Comparison of ENCODE assay signal across 8 cellular contexts in the genomic region with DNA sequence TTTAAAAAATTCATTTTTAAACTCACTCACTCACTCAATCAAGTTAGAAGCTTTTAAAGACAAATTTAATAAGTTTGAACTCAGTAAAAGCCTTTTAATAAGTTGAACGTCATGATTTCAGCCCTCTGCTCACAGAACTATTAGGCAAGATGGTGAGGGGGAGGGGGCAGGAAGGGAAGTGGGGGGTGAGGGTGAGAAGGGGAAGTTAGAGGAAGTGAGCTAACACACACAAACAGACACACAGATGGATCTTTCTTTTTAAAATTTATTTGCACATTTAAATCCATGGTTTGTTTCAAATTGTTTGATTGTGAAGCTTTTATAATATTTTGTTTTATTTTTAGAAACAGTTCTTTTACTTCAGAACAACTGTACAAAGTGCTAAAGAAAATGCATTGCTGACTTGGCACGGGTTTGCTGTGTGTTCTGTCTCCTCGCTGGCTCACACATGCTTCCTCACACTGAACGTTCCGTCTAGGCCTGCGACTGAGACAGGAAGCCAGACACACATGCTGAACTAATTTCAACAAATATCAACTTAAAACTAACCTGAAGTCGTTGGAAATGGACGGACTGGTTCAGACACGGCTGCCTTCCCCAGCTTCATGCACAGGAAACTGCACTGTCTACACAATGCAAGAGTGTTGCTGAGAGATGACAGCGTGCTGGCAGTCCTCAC. TPM values are rescaled to one million over a fixed set of nuclear protein-coding genes. Genes with fewer than 3 reads are reported as not detected.
A peak's percentile ranks its signal among the peaks of the same experiment; 100 is the strongest.
DNase-seq lines count a peak whose midpoint lies in the region; ATAC-seq, FAIRE-seq and TF ChIP-seq lines count a peak whose summit lies in the region.

No MANE protein-coding gene starts in this region.

- DNase-seq in ELR (ENCODE audit: low read depth) (peak; percentile 8), SK-N-MC (ENCODE audit: low read depth, low spot score) (peak; percentile 20), astrocyte of the spinal cord (ENCODE audit: low read depth, low spot score) (peak; percentile 41), HepG2 (ENCODE audit: low spot score) (no peak), stromal cell of bone marrow (ENCODE audit: low read depth) (peak; percentile 16), cerebellar nuclear complex (lab: John Stamatoyannopoulos, UW) (no peak), NCI-H187 (lab: John Stamatoyannopoulos, UW) (no peak)

- H4K20me1 ChIP-seq in HepG2 (ENCODE audit: insufficient read depth, low read length), result no peaks in the 10 kb centered on the region

- no peak for TF ChIP-seq RAD21 in HepG2 (CRISPR knock-in tag; IDR thresholded peaks at IDR 0.05)

- H3K4me2 ChIP-seq in HepG2 (ENCODE audit: low read depth, low read length), result no peak overlapping the region

- no peaks in the 10 kb centered on the region for H3K36me3 ChIP-seq in SK-N-MC (ENCODE audit: insufficient read depth, low read length)
- no peaks in the 10 kb centered on the region for H3K36me3 ChIP-seq in HepG2 (replicated peaks in 1 of 2; ENCODE audit: control insufficient read depth in 1 of 2, insufficient read depth in 2 of 2, low read length in 2 of 2)

- no peak for TF ChIP-seq POLR2A in HepG2 (IDR thresholded peaks at IDR 0.05; ENCODE audit: insufficient read depth in 1 of 2, low read depth in 2 of 2, low read length in 2 of 2)

- TF ChIP-seq CTCF in astrocyte of the spinal cord (IDR thresholded peaks at IDR 0.05; ENCODE audit: low read depth, low read length), result no peak
- TF ChIP-seq CTCF in HepG2 (CRISPR knock-in tag; IDR thresholded peaks at IDR 0.05), result no peak

- FAIRE-seq in HepG2 (lab: Jason Lieb, UNC), result no peak

- in situ Hi-C loops in astrocyte of the spinal cord (cut with HindIII; ENCODE audit: low sequenced_read_pairs), result no loop called here
- in situ Hi-C loops in HepG2 (cut with HindIII; ENCODE audit: extremely low pct_ligation_motif_present, low pct_unique_long_range_greater_than_20kb), result no loop called here

- H3K27ac ChIP-seq in SK-N-MC (peak overlapping the region; percentile 92), HepG2 (ENCODE audit: extremely low read length, insufficient read depth, low read length) (no peak overlapping the region)

- H3K79me2 ChIP-seq in HepG2 (ENCODE audit: insufficient read depth, low read length), result no peaks in the 10 kb centered on the region

- intact Hi-C loops in HepG2 (cut with micrococcal nuclease; ENCODE audit: unreplicated experiment), result no loop called here

- H3K4me1 ChIP-seq in HepG2 (ENCODE audit: insufficient read depth, low read length), result no peaks in the 10 kb centered on the region

- peaks cover 0 to 29% of the 10 kb centered on the region in 2 experiments; a peak in 3 of 5 replicates for H3K27me3 ChIP-seq in HepG2 (ENCODE audit: control insufficient read depth in 1 of 2, insufficient read depth in 2 of 2, low read length in 2 of 2)

- ATAC-seq in HepG2, result peak; percentile 39; the same call in 1 of the 3 replicates
- no peak for ATAC-seq in HG02970 (IDR thresholded peaks at IDR 0.05; ENCODE audit: low FRiP score, unreplicated experiment)

- H2AFZ ChIP-seq in HepG2 (ENCODE audit: low read length), result no peak overlapping the region

- POLR2A ChIA-PET in HepG2 (lab: Yijun Ruan, JAX), result interaction anchor here (0.6 kb wide), 1 partner anchor 1354 kb away, joined by 3 read pairs; no protein-coding TSS in a partner anchor

- CTCF ChIA-PET in HepG2 (lab: Yijun Ruan, JAX; ENCODE audit: low intra/inter-chr PET ratio, low total read pairs), result no interaction called here

- BruUV-seq in HepG2 (replicated peaks; lab: Mats Ljungman, UMichigan), result no TSS peak

- WGBS in HepG2 (ENCODE audit: low lambda C conversion rate), result 26% methylated on average over 10 of the region's 10 CpGs

- H3K9ac ChIP-seq in SK-N-MC (ENCODE audit: insufficient read length), result peak overlapping the region; percentile 31
- no peak overlapping the region for H3K9ac ChIP-seq in HepG2 (ENCODE audit: insufficient read depth, low read depth, low read length)

- H3K9me3 ChIP-seq in SK-N-MC (ENCODE audit: low read depth, low read length) (no peaks in the 10 kb centered on the region; the same call in 1 of the 2 replicates), HepG2 (ENCODE audit: low read length) (peaks cover 9% of the 10 kb centered on the region; the same call in 1 of the 2 replicates)

- H3K4me3 ChIP-seq in SK-N-MC (0 out of 2 replicates have a peak overlapping the region, but pooled peaks have one; percentile 0), astrocyte of the spinal cord (ENCODE audit: low read depth, low read length) (no peak overlapping the region), HepG2 (replicated peaks in 1 of 3; ENCODE audit: insufficient read depth in 1 of 3, low read depth in 2 of 3, low read length in 3 of 3) (no peak overlapping the region)

- TF ChIP-seq EP300 in HepG2 (IDR thresholded peaks at IDR 0.05; ENCODE audit: low read depth in 2 of 2, low read length in 2 of 2) (no peak), HepG2 (CRISPR knock-in tag; IDR thresholded peaks at IDR 0.05; ENCODE audit: borderline replicate concordance) (no peak)

TF ChIP-seq in HepG2, 621 proteins besides CTCF, POLR2A, EP300 and RAD21:
- TF ChIP-seq KDM5A (IDR thresholded peaks at IDR 0.05; ENCODE audit: borderline replicate concordance, low read length) (no peak), HNRNPK (IDR thresholded peaks at IDR 0.05; ENCODE audit: low read depth, low read length, poor library complexity, severe bottlenecking) (peak; percentile 57)
- TF ChIP-seq, protein P1, sequence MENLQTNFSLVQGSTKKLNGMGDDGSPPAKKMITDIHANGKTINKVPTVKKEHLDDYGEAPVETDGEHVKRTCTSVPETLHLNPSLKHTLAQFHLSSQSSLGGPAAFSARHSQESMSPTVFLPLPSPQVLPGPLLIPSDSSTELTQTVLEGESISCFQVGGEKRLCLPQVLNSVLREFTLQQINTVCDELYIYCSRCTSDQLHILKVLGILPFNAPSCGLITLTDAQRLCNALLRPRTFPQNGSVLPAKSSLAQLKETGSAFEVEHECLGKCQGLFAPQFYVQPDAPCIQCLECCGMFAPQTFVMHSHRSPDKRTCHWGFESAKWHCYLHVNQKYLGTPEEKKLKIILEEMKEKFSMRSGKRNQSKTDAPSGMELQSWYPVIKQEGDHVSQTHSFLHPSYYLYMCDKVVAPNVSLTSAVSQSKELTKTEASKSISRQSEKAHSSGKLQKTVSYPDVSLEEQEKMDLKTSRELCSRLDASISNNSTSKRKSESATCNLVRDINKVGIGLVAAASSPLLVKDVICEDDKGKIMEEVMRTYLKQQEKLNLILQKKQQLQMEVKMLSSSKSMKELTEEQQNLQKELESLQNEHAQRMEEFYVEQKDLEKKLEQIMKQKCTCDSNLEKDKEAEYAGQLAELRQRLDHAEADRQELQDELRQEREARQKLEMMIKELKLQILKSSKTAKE (CRISPR knock-in tag; IDR thresholded peaks at IDR 0.05; ENCODE audit: borderline replicate concordance), result no peak

RNA-seq across cellular contexts. Expression of a gene that starts 7.9 kb away (rescaled TPM):
- not detected in 2 replicates for total RNA-seq in HepG2 (2016; rRNA removed; fragmentation: Illumina TruSeq; extraction: Trizol)
- total RNA-seq in HepG2 (2016; cell fraction: cytosol; rRNA removed; fragmentation: Illumina TruSeq; extraction: Trizol; ENCODE audit: low read depth), result not detected in 2 replicates
- total RNA-seq in HepG2 (2016; cell fraction: insoluble cytoplasmic fraction; rRNA removed; fragmentation: Illumina TruSeq; extraction: Trizol), result not detected in 2 replicates
- total RNA-seq in HepG2 (2016; cell fraction: membrane; rRNA removed; fragmentation: Illumina TruSeq; extraction: Trizol), result not detected in 2 replicates
- total RNA-seq in HepG2 (2016; cell fraction: nucleus; rRNA removed; fragmentation: Illumina TruSeq; extraction: Trizol), result not detected in 2 replicates
- polyA plus RNA-seq in HepG2 (2011; rRNA removed), result not detected in 2 replicates
- not detected in 2 replicates for polyA plus RNA-seq in HepG2 (2011; cell fraction: cytosol; rRNA removed)
- polyA plus RNA-seq in HepG2 (2011; cell fraction: nucleus; rRNA removed), result not detected in 2 replicates
- polyA plus RNA-seq in HepG2 (2012), result not detected in 2 replicates
- polyA plus RNA-seq in HepG2 (2016; cell fraction: cytosol; fragmentation: Illumina TruSeq; extraction: Trizol; ENCODE audit: low read depth), result not detected in 2 replicates
- polyA plus RNA-seq in HepG2 (2016; cell fraction: insoluble cytoplasmic fraction; fragmentation: Illumina TruSeq; extraction: Trizol; ENCODE audit: low read depth), result not detected in 2 replicates
- not detected in 2 replicates for polyA plus RNA-seq in HepG2 (2016; cell fraction: membrane; fragmentation: Illumina TruSeq; extraction: Trizol; ENCODE audit: low read depth)
- polyA plus RNA-seq in HepG2 (2016; cell fraction: nucleus; fragmentation: Illumina TruSeq; extraction: Trizol; ENCODE audit: insufficient read depth, low read depth), result not detected in 2 replicates
- polyA minus RNA-seq in HepG2 (2011; rRNA and poly(A)+ RNA removed; ENCODE audit: low replicate concordance), result not detected in 2 replicates
- polyA minus RNA-seq in HepG2 (2011; cell fraction: cytosol; rRNA and poly(A)+ RNA removed), result not detected in 2 replicates
- not detected in 2 replicates for polyA minus RNA-seq in HepG2 (2011; cell fraction: nucleus; rRNA and poly(A)+ RNA removed)

Comparison
In these comparisons a context has a peak if more than half of its experiments do, and no peak if none do; other contexts are left out.
1. DNase-seq: peak in ELR (single experiment), SK-N-MC (single experiment), astrocyte of the spinal cord (single experiment) and stromal cell of bone marrow (single experiment); none in HepG2 (single experiment), cerebellar nuclear complex (0 of 2) and NCI-H187 (0 of 2).